In the genomic region with DNA sequence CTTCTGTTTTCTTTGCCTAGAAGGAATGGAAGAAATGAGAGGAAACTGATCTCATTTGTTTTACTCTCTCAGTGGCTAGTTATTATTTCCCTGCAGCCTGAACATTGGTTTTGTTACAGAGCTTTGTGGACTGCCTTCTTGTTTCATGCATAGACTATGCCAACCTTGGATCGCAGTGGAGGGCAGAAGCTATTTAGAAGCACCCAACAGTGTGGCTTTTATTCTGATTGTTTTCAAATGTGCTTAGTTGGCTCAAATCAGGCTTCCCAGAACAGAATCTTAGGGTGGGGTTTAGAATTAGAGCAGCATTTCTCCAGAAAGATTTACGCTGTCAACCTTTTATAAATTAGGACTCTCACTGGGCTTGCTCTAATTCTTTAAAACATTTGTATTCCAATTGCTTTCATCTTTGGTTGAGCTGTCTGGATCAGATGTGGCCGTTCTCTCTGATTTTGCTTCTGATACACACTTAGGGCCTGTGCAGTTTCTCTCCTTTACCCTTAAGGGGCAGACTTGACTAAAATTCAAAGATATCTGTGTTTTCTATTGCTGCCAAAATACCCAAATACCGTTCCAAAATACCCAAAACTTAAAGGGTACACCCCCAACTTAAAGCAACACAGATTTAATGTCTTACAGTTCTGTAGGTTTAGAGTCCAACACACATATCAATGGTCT, we compare ENCODE assay signal across 2 cellular contexts.
TF ChIP-seq lines count a peak whose summit lies in the region.

No MANE protein-coding gene starts in this region.

TF ChIP-seq in neural cell, 6 proteins besides CTCF, POLR2A, EP300 and RAD21 (continued from another document):
- TF ChIP-seq, protein P1, sequence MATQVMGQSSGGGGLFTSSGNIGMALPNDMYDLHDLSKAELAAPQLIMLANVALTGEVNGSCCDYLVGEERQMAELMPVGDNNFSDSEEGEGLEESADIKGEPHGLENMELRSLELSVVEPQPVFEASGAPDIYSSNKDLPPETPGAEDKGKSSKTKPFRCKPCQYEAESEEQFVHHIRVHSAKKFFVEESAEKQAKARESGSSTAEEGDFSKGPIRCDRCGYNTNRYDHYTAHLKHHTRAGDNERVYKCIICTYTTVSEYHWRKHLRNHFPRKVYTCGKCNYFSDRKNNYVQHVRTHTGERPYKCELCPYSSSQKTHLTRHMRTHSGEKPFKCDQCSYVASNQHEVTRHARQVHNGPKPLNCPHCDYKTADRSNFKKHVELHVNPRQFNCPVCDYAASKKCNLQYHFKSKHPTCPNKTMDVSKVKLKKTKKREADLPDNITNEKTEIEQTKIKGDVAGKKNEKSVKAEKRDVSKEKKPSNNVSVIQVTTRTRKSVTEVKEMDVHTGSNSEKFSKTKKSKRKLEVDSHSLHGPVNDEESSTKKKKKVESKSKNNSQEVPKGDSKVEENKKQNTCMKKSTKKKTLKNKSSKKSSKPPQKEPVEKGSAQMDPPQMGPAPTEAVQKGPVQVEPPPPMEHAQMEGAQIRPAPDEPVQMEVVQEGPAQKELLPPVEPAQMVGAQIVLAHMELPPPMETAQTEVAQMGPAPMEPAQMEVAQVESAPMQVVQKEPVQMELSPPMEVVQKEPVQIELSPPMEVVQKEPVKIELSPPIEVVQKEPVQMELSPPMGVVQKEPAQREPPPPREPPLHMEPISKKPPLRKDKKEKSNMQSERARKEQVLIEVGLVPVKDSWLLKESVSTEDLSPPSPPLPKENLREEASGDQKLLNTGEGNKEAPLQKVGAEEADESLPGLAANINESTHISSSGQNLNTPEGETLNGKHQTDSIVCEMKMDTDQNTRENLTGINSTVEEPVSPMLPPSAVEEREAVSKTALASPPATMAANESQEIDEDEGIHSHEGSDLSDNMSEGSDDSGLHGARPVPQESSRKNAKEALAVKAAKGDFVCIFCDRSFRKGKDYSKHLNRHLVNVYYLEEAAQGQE (IDR thresholded peaks at IDR 0.05; ENCODE audit: borderline replicate concordance), result no peak

TF ChIP-seq in GM23338, 12 proteins besides CTCF, POLR2A, EP300 and RAD21:
- TF ChIP-seq, protein P1 (IDR thresholded peaks at IDR 0.05; ENCODE audit: unreplicated experiment), result no peak
- TF ChIP-seq, protein P2, sequence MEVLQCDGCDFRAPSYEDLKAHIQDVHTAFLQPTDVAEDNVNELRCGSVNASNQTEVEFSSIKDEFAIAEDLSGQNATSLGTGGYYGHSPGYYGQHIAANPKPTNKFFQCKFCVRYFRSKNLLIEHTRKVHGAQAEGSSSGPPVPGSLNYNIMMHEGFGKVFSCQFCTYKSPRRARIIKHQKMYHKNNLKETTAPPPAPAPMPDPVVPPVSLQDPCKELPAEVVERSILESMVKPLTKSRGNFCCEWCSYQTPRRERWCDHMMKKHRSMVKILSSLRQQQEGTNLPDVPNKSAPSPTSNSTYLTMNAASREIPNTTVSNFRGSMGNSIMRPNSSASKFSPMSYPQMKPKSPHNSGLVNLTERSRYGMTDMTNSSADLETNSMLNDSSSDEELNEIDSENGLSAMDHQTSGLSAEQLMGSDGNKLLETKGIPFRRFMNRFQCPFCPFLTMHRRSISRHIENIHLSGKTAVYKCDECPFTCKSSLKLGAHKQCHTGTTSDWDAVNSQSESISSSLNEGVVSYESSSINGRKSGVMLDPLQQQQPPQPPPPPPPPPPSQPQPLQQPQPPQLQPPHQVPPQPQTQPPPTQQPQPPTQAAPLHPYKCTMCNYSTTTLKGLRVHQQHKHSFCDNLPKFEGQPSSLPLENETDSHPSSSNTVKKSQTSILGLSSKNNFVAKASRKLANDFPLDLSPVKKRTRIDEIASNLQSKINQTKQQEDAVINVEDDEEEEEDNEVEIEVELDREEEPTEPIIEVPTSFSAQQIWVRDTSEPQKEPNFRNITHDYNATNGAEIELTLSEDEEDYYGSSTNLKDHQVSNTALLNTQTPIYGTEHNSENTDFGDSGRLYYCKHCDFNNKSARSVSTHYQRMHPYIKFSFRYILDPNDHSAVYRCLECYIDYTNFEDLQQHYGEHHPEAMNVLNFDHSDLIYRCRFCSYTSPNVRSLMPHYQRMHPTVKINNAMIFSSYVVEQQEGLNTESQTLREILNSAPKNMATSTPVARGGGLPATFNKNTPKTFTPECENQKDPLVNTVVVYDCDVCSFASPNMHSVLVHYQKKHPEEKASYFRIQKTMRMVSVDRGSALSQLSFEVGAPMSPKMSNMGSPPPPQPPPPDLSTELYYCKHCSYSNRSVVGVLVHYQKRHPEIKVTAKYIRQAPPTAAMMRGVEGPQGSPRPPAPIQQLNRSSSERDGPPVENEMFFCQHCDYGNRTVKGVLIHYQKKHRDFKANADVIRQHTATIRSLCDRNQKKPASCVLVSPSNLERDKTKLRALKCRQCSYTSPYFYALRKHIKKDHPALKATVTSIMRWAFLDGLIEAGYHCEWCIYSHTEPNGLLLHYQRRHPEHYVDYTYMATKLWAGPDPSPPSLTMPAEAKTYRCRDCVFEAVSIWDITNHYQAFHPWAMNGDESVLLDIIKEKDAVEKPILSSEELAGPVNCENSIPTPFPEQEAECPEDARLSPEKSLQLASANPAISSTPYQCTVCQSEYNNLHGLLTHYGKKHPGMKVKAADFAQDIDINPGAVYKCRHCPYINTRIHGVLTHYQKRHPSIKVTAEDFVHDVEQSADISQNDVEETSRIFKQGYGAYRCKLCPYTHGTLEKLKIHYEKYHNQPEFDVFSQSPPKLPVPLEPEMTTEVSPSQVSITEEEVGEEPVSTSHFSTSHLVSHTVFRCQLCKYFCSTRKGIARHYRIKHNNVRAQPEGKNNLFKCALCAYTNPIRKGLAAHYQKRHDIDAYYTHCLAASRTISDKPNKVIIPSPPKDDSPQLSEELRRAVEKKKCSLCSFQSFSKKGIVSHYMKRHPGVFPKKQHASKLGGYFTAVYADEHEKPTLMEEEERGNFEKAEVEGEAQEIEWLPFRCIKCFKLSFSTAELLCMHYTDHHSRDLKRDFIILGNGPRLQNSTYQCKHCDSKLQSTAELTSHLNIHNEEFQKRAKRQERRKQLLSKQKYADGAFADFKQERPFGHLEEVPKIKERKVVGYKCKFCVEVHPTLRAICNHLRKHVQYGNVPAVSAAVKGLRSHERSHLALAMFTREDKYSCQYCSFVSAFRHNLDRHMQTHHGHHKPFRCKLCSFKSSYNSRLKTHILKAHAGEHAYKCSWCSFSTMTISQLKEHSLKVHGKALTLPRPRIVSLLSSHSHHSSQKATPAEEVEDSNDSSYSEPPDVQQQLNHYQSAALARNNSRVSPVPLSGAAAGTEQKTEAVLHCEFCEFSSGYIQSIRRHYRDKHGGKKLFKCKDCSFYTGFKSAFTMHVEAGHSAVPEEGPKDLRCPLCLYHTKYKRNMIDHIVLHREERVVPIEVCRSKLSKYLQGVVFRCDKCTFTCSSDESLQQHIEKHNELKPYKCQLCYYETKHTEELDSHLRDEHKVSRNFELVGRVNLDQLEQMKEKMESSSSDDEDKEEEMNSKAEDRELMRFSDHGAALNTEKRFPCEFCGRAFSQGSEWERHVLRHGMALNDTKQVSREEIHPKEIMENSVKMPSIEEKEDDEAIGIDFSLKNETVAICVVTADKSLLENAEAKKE (CRISPR knock-in tag; IDR thresholded peaks at IDR 0.05), result no peak
- TF ChIP-seq EZH2 (IDR thresholded peaks at IDR 0.05; ENCODE audit: low read depth, unreplicated experiment) (no peak), EZH2phosphoT487 (IDR thresholded peaks at IDR 0.05; ENCODE audit: unreplicated experiment) (no peak), NANOG (IDR thresholded peaks at IDR 0.05; ENCODE audit: borderline replicate concordance) (no peak), STAT1 (IDR thresholded peaks at IDR 0.05; ENCODE audit: unreplicated experiment) (no peak), POLR2AphosphoS5 (IDR thresholded peaks at IDR 0.05; ENCODE audit: low read depth) (no peak), ZNF331 (CRISPR knock-in tag; IDR thresholded peaks at IDR 0.05; ENCODE audit: low read depth) (no peak), ZNF114 (CRISPR knock-in tag; IDR thresholded peaks at IDR 0.05) (no peak), JUNB (IDR thresholded peaks at IDR 0.05; ENCODE audit: unreplicated experiment) (no peak), CREB1 (CRISPR knock-in tag; IDR thresholded peaks at IDR 0.05; ENCODE audit: low read depth) (no peak)
- TF ChIP-seq, protein P3, sequence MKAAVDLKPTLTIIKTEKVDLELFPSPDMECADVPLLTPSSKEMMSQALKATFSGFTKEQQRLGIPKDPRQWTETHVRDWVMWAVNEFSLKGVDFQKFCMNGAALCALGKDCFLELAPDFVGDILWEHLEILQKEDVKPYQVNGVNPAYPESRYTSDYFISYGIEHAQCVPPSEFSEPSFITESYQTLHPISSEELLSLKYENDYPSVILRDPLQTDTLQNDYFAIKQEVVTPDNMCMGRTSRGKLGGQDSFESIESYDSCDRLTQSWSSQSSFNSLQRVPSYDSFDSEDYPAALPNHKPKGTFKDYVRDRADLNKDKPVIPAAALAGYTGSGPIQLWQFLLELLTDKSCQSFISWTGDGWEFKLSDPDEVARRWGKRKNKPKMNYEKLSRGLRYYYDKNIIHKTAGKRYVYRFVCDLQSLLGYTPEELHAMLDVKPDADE (IDR thresholded peaks at IDR 0.05), result no peak
